In the genomic region with DNA sequence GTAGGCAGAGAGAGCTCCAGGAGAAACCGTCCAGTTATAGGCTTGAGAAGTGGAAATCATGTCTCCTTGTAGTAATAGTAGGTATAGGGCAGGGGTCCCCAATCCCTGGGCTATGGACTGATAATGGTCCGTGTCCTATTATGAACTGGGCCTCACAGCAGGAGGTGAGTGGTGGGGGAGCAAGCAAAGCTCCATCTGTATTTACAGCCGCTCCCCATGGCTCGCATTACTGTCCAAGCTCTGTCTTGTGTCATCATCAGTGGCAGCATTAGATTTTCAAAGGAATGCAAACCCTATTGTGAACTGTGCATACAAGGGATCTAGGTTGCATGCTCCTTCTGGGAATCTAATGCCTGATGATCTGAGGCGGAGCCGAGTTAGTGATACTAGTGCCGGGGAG, we compare ENCODE assay signal across 23 cellular contexts.
DNase-seq lines count a peak whose midpoint lies in the region; FAIRE-seq and TF ChIP-seq lines count a peak whose summit lies in the region.
"Had no signal": no experiment of that assay in that cellular context is flagged by ENCODE, and none has a peak within 500 bp of the region (broad histone marks: within the 10 kb centered on the region; RNA-seq: fewer than 3 reads in every experiment).

No MANE protein-coding gene starts in this region.

- H3K4me1 Mint-ChIP-seq in astrocyte (ENCODE audit: low read depth, unreplicated experiment) = peaks cover 25% of the 10 kb centered on the region
- H3K4me1 Mint-ChIP-seq: B cell had no signal

- no peak for TF ChIP-seq POLR2A in tibial nerve (IDR thresholded peaks at IDR 0.05)

- H3K9ac ChIP-seq in astrocyte (ENCODE audit: low read length) = no peak overlapping the region

- H3K4me2 ChIP-seq in astrocyte (ENCODE audit: low read length) = no peak overlapping the region
- no peak overlapping the region for H3K4me2 ChIP-seq in osteoblast (ENCODE audit: insufficient read depth, low read length)
- H3K4me2 ChIP-seq: PC-9 had no signal

- H2AFZ ChIP-seq in astrocyte (ENCODE audit: low read depth, low read length) = no peak overlapping the region
- H2AFZ ChIP-seq in osteoblast (ENCODE audit: low read length) = no peak overlapping the region
- H2AFZ ChIP-seq: GM23248, PC-9 had no signal

- DNase-seq in DMS153 treated with DMSO at 0.1 percent for 48 hours (lab: John Stamatoyannopoulos, UW; ENCODE audit: unreplicated experiment) (peak; percentile 44), DMS153 (lab: John Stamatoyannopoulos, UW) (no peak), NCI-H748 (lab: John Stamatoyannopoulos, UW; ENCODE audit: unreplicated experiment) (peak; percentile 55), NCI-H748 treated with DMSO at 0.1 percent for 48 hours (lab: John Stamatoyannopoulos, UW) (no peak), astrocyte (ENCODE audit: low read depth) (no peak), urothelium cell line (ENCODE audit: low spot score) (no peak), osteoblast (ENCODE audit: insufficient read length, low spot score, missing footprints) (no peak), tibial nerve (ENCODE audit: low spot score in 2 of 2) (no peak)
- DNase-seq: CD8-positive, alpha-beta T cell; H7; KBM-7; MV-4-11; NCI-H1694 treated with DMSO at 0.1 percent for 48 hours; NCI-H446 treated with DMSO at 0.1 percent for 48 hours; NCI-H774; PC-9; SJCRH30 had no signal

- H4K20me1 ChIP-seq in astrocyte (ENCODE audit: insufficient read depth, low read length) (no peaks in the 10 kb centered on the region), osteoblast (ENCODE audit: insufficient read depth, low read length) (no peaks in the 10 kb centered on the region)

- no peak overlapping the region for H3K4me3 Mint-ChIP-seq in astrocyte (ENCODE audit: unreplicated experiment)
- H3K4me3 Mint-ChIP-seq: B cell; CD8-positive, alpha-beta T cell had no signal

- peaks cover 16% of the 10 kb centered on the region for H3K36me3 Mint-ChIP-seq in astrocyte (ENCODE audit: low read depth, unreplicated experiment)

- no peak for TF ChIP-seq EP300 in tibial nerve (IDR thresholded peaks at IDR 0.05)

- H3K27ac Mint-ChIP-seq in astrocyte (ENCODE audit: unreplicated experiment) = peak overlapping the region; percentile 95
- H3K27ac Mint-ChIP-seq: B cell; CD8-positive, alpha-beta T cell had no signal

- H3K79me2 ChIP-seq in astrocyte (ENCODE audit: insufficient read depth, low read length) (no peaks in the 10 kb centered on the region), osteoblast (ENCODE audit: insufficient read depth, low read length) (no peaks in the 10 kb centered on the region)

- TF ChIP-seq CTCF in astrocyte (IDR thresholded peaks at IDR 0.05; ENCODE audit: insufficient read depth, low read depth, low read length) (no peak), osteoblast (IDR thresholded peaks at IDR 0.05; ENCODE audit: extremely low read depth, low read depth, low read length) (no peak), tibial nerve (IDR thresholded peaks at IDR 0.05) (no peak)

- H3K36me3 ChIP-seq in astrocyte (ENCODE audit: insufficient read depth, low read length) (no peaks in the 10 kb centered on the region), osteoblast (ENCODE audit: insufficient read depth, low read length) (peaks cover 4% of the 10 kb centered on the region), tibial nerve (peaks cover 0 to 27% (median 3%) of the 10 kb centered on the region in 3 donors)

- no peaks in the 10 kb centered on the region for H3K27me3 Mint-ChIP-seq in astrocyte (ENCODE audit: low read depth, unreplicated experiment)
- H3K27me3 Mint-ChIP-seq: B cell had no signal

- peaks cover 17% of the 10 kb centered on the region for H3K4me1 ChIP-seq in astrocyte (ENCODE audit: insufficient read depth, low read length)
- H3K4me1 ChIP-seq in osteoblast (ENCODE audit: insufficient read depth, low read length) = peaks cover 19% of the 10 kb centered on the region
- H3K4me1 ChIP-seq in tibial nerve = no peaks in the 10 kb centered on the region

- 93 to 100% methylated on average over 7 of the region's 7 CpGs for WGBS in tibial nerve, 2 donors

- peaks cover 6% of the 10 kb centered on the region for H3K9me3 Mint-ChIP-seq in astrocyte (ENCODE audit: unreplicated experiment)

- FAIRE-seq in astrocyte (lab: Jason Lieb, UNC) = no peak
- peak; percentile 35 for FAIRE-seq in urothelium cell line (lab: Jason Lieb, UNC)
- FAIRE-seq: G401.6, HTR-8/SVneo had no signal

- H3K27me3 ChIP-seq in astrocyte (ENCODE audit: insufficient read depth, low read length) (no peaks in the 10 kb centered on the region), osteoblast (ENCODE audit: insufficient read depth, low read length) (no peaks in the 10 kb centered on the region), tibial nerve (no peaks in the 10 kb centered on the region)
- H3K27me3 ChIP-seq: SJCRH30 had no signal

- no peaks in the 10 kb centered on the region for H3K9me3 ChIP-seq in astrocyte (ENCODE audit: insufficient read depth, low read depth, low read length)
- H3K9me3 ChIP-seq in osteoblast (ENCODE audit: low read depth, low read length) = no peaks in the 10 kb centered on the region
- peaks cover 0 to 11% (median 2%) of the 10 kb centered on the region in 4 donors for H3K9me3 ChIP-seq in tibial nerve
- H3K9me3 ChIP-seq: SJCRH30 had no signal

- H3K27ac ChIP-seq in astrocyte (ENCODE audit: low read depth, low read length) (no peak overlapping the region), osteoblast (ENCODE audit: low read depth, low read length) (no peak overlapping the region), tibial nerve (no peak overlapping the region)
- H3K27ac ChIP-seq: 22Rv1, C4-2B, PC-9, SJCRH30 had no signal

- H3K4me3 ChIP-seq in astrocyte (ENCODE audit: insufficient read depth, low read depth, low read length) (no peak overlapping the region), osteoblast (ENCODE audit: insufficient read depth, low read length) (no peak overlapping the region), tibial nerve (no peak overlapping the region)
- H3K4me3 ChIP-seq: GM23248, PC-9, SJCRH30 had no signal

Comparison
In these comparisons a context has a peak if more than half of its experiments do, and no peak if none do; other contexts are left out.
1. DNase-seq: peak in DMS153 treated with DMSO at 0.1 percent for 48 hours (single experiment) and NCI-H748 (single experiment); none in DMS153 (single experiment), NCI-H748 treated with DMSO at 0.1 percent for 48 hours (single experiment), astrocyte (single experiment), urothelium cell line (single experiment), osteoblast (single experiment) and tibial nerve (0 of 2).